1 cellular context compared by ENCODE assay signal in genomic region chr9:95462419-95463121, GRCh38.
TF ChIP-seq lines count a peak whose summit lies in the region.

No MANE protein-coding gene starts in this region.

TF ChIP-seq in HepG2, 621 proteins besides CTCF, POLR2A, EP300 and RAD21 (continued from another document):
- no peak for TF ChIP-seq PRDM10 (CRISPR knock-in tag; IDR thresholded peaks at IDR 0.05; ENCODE audit: low read depth)
- TF ChIP-seq SRSF4 (IDR thresholded peaks at IDR 0.05; ENCODE audit: low read depth, low read length, poor library complexity, severe bottlenecking), result no peak
- TF ChIP-seq ZBTB26 (CRISPR knock-in tag; IDR thresholded peaks at IDR 0.05; ENCODE audit: borderline replicate concordance), result no peak
- TF ChIP-seq GABPA (IDR thresholded peaks at IDR 0.05; ENCODE audit: low read depth, low read length), result no peak
- TF ChIP-seq GABPA (CRISPR knock-in tag; IDR thresholded peaks at IDR 0.05; ENCODE audit: low read depth), result no peak
- TF ChIP-seq ATF7-NPFF (CRISPR knock-in tag; IDR thresholded peaks at IDR 0.05; ENCODE audit: low read depth), result no peak
- TF ChIP-seq YEATS4 (CRISPR knock-in tag; IDR thresholded peaks at IDR 0.05; ENCODE audit: borderline replicate concordance), result no peak
- no peak for TF ChIP-seq HOXA7 (CRISPR knock-in tag; IDR thresholded peaks at IDR 0.05)
TF ChIP-seq in HepG2: peak in this region for 0.
